19 cellular contexts compared by ENCODE assay signal in the genomic region with DNA sequence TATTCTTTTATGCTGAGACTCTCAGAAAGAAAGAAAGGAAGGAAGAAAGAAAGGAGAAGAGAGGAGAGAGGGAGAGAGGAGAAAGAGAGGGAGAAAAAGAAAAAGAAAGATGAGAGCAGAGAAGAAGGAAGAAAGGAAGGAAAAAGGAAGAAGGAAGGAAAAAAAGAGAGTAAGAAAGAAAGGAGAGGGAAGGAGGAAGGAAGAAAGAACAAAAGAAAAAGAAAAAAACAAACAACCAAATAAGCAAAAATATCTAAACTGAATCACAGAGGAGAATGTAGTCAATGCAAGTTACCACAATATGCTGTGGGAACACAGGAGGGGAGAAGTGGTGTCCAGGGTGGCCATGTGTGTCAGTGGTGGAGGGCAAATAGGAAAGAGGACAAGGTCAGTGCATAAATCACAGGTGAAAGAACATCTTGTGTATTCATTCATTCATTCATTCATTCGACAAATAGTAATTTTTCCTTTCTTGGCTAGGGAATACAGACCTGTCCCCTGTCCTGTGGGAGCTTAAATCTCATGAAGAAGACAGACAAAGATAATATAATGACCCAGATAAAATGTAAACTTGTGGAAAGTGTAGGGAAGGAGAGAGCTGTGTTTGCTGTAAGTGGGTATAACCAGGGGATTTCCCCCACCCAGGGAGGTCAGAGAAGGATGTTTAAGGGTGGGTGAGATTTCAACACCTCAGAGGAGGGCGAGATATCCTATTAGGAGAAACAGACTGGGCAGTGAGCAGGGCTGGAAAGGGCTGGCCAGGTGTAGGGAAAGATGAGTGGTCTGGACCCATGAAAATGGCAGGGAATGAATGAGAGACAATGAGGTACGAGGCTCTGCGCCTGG. TPM values are rescaled to one million over a fixed set of nuclear protein-coding genes. Genes with fewer than 3 reads are reported as not detected.
DNase-seq lines count a peak whose midpoint lies in the region; ATAC-seq and TF ChIP-seq lines count a peak whose summit lies in the region.
"Had no signal": no experiment of that assay in that cellular context is flagged by ENCODE, and none has a peak within 500 bp of the region (broad histone marks: within the 10 kb centered on the region; RNA-seq: fewer than 3 reads in every experiment).

No MANE protein-coding gene starts in this region.

- CTCF ChIA-PET in WTC11 (lab: Charles Lee) = no interaction called here

- no peak for DNase-seq in activated T-cell treated with anti-CD3 and anti-CD28 coated beads, Interleukin-2, amount 50 U/mL, for 72 hours
- no peak for DNase-seq in activated T-cell treated with anti-CD3 and anti-CD28 coated beads, Interleukin-2, amount 50 U/mL, for 24 hours
- DNase-seq in WTC11 (ENCODE audit: low spot score) (no peak), A172 (ENCODE audit: low spot score) (no peak), HPDE6-E6E7 (ENCODE audit: extremely low spot score) (no peak), NCI-H2196 (lab: John Stamatoyannopoulos, UW; ENCODE audit: unreplicated experiment) (no peak)
- DNase-seq: DMS 273 treated with DMSO at 0.1 percent for 48 hours, GDM1, GOT3, HFFc6, NCI-H1048, NCI-H1436 treated with DMSO at 0.1 percent for 48 hours, NCI-H2081, Peyer's patch had no signal

- intact Hi-C loops in dendritic cell treated with granulocyte-macrophage colony-stimulating factor and Interleukin-4, amounts not matched to agents 40 ng/mL and 50 ng/mL, for 4 days (cut with micrococcal nuclease) = no loop called here

- H3K9me3 Mint-ChIP-seq in activated T-cell treated with anti-CD3 and anti-CD28 coated beads, Interleukin-2, amount 50 U/mL, for 72 hours = peaks cover 2 to 3% of the 10 kb centered on the region in 2 donors
- H3K9me3 Mint-ChIP-seq in activated T-cell treated with anti-CD3 and anti-CD28 coated beads, Interleukin-2, amount 50 U/mL, for 24 hours = peaks cover 1% of the 10 kb centered on the region
- peaks cover 11% of the 10 kb centered on the region for H3K9me3 Mint-ChIP-seq in WTC11
- peaks cover 8% of the 10 kb centered on the region for H3K9me3 Mint-ChIP-seq in dendritic cell treated with granulocyte-macrophage colony-stimulating factor and Interleukin-4, amounts not matched to agents 40 ng/mL and 50 ng/mL, for 4 days
- H3K9me3 Mint-ChIP-seq in stimulated activated memory B cell treated with anti-CD40 and anti-IgM and Interleukin-4, amounts not matched to agents 10 μg/mL and 1 μg/mL and 100 μg/mL, for 72 hours = no peaks in the 10 kb centered on the region

- ATAC-seq in activated T-cell treated with anti-CD3 and anti-CD28 coated beads, Interleukin-2, amount 50 U/mL, for 72 hours (replicated peaks in 1 of 2) = no peak
- no peak for ATAC-seq in WTC11
- peak; percentile 42 for ATAC-seq in stimulated activated memory B cell treated with anti-CD40 and anti-IgM and Interleukin-4, amounts not matched to agents 10 μg/mL and 1 μg/mL and 100 μg/mL, for 72 hours
- ATAC-seq: Right ventricle myocardium inferior had no signal

- H3K27ac Mint-ChIP-seq in activated T-cell treated with anti-CD3 and anti-CD28 coated beads, Interleukin-2, amount 50 U/mL, for 72 hours = peak overlapping the region; percentile 25
- no peak overlapping the region for H3K27ac Mint-ChIP-seq in activated T-cell treated with anti-CD3 and anti-CD28 coated beads, Interleukin-2, amount 50 U/mL, for 24 hours
- no peak overlapping the region for H3K27ac Mint-ChIP-seq in WTC11
- H3K27ac Mint-ChIP-seq in dendritic cell treated with granulocyte-macrophage colony-stimulating factor and Interleukin-4, amounts not matched to agents 40 ng/mL and 50 ng/mL, for 4 days = peak overlapping the region; percentile 75
- no peak overlapping the region for H3K27ac Mint-ChIP-seq in stimulated activated memory B cell treated with anti-CD40 and anti-IgM and Interleukin-4, amounts not matched to agents 10 μg/mL and 1 μg/mL and 100 μg/mL, for 72 hours
- H3K27ac Mint-ChIP-seq: HFFc6 had no signal

- peaks cover 30% of the 10 kb centered on the region for H3K4me1 Mint-ChIP-seq in activated T-cell treated with anti-CD3 and anti-CD28 coated beads, Interleukin-2, amount 50 U/mL, for 72 hours (ENCODE audit: low read depth)
- H3K4me1 Mint-ChIP-seq in activated T-cell treated with anti-CD3 and anti-CD28 coated beads, Interleukin-2, amount 50 U/mL, for 24 hours (ENCODE audit: low read depth) = peaks cover 27% of the 10 kb centered on the region
- H3K4me1 Mint-ChIP-seq in WTC11 = 0 out of 2 replicates have a peak, but pooled peaks cover 3% of the 10 kb centered on the region
- H3K4me1 Mint-ChIP-seq in dendritic cell treated with granulocyte-macrophage colony-stimulating factor and Interleukin-4, amounts not matched to agents 40 ng/mL and 50 ng/mL, for 4 days (ENCODE audit: low read depth) = peaks cover 79% of the 10 kb centered on the region
- peaks cover 13% of the 10 kb centered on the region for H3K4me1 Mint-ChIP-seq in stimulated activated memory B cell treated with anti-CD40 and anti-IgM and Interleukin-4, amounts not matched to agents 10 μg/mL and 1 μg/mL and 100 μg/mL, for 72 hours

- POLR2A ChIA-PET in WTC11 (lab: Charles Lee) = no interaction called here

- H3K27me3 Mint-ChIP-seq in activated T-cell treated with anti-CD3 and anti-CD28 coated beads, Interleukin-2, amount 50 U/mL, for 72 hours (ENCODE audit: low read depth) = peaks cover 36% of the 10 kb centered on the region
- peaks cover 49% of the 10 kb centered on the region for H3K27me3 Mint-ChIP-seq in activated T-cell treated with anti-CD3 and anti-CD28 coated beads, Interleukin-2, amount 50 U/mL, for 24 hours
- no peaks in the 10 kb centered on the region for H3K27me3 Mint-ChIP-seq in WTC11 (ENCODE audit: low read depth)
- peaks cover 2% of the 10 kb centered on the region for H3K27me3 Mint-ChIP-seq in dendritic cell treated with granulocyte-macrophage colony-stimulating factor and Interleukin-4, amounts not matched to agents 40 ng/mL and 50 ng/mL, for 4 days
- H3K27me3 Mint-ChIP-seq in stimulated activated memory B cell treated with anti-CD40 and anti-IgM and Interleukin-4, amounts not matched to agents 10 μg/mL and 1 μg/mL and 100 μg/mL, for 72 hours = peaks cover 60% of the 10 kb centered on the region

- H3K36me3 Mint-ChIP-seq in activated T-cell treated with anti-CD3 and anti-CD28 coated beads, Interleukin-2, amount 50 U/mL, for 72 hours (ENCODE audit: insufficient read depth in 2 of 2) = peaks cover 0 to 2% of the 10 kb centered on the region in 2 donors
- H3K36me3 Mint-ChIP-seq in activated T-cell treated with anti-CD3 and anti-CD28 coated beads, Interleukin-2, amount 50 U/mL, for 24 hours (ENCODE audit: low read depth) = no peaks in the 10 kb centered on the region
- no peaks in the 10 kb centered on the region for H3K36me3 Mint-ChIP-seq in WTC11
- no peaks in the 10 kb centered on the region for H3K36me3 Mint-ChIP-seq in dendritic cell treated with granulocyte-macrophage colony-stimulating factor and Interleukin-4, amounts not matched to agents 40 ng/mL and 50 ng/mL, for 4 days (ENCODE audit: low read depth)
- no peaks in the 10 kb centered on the region for H3K36me3 Mint-ChIP-seq in stimulated activated memory B cell treated with anti-CD40 and anti-IgM and Interleukin-4, amounts not matched to agents 10 μg/mL and 1 μg/mL and 100 μg/mL, for 72 hours

- TF ChIP-seq CTCF in WTC11 (IDR thresholded peaks at IDR 0.05) = no peak

- H3K4me3 Mint-ChIP-seq in activated T-cell treated with anti-CD3 and anti-CD28 coated beads, Interleukin-2, amount 50 U/mL, for 72 hours = no peak overlapping the region
- no peak overlapping the region for H3K4me3 Mint-ChIP-seq in activated T-cell treated with anti-CD3 and anti-CD28 coated beads, Interleukin-2, amount 50 U/mL, for 24 hours
- no peak overlapping the region for H3K4me3 Mint-ChIP-seq in WTC11
- no peak overlapping the region for H3K4me3 Mint-ChIP-seq in dendritic cell treated with granulocyte-macrophage colony-stimulating factor and Interleukin-4, amounts not matched to agents 40 ng/mL and 50 ng/mL, for 4 days
- no peak overlapping the region for H3K4me3 Mint-ChIP-seq in stimulated activated memory B cell treated with anti-CD40 and anti-IgM and Interleukin-4, amounts not matched to agents 10 μg/mL and 1 μg/mL and 100 μg/mL, for 72 hours
- H3K4me3 Mint-ChIP-seq: HFFc6 had no signal

TF ChIP-seq in WTC11, 78 proteins besides CTCF, POLR2A, EP300 and RAD21:
- TF ChIP-seq, protein P1, sequence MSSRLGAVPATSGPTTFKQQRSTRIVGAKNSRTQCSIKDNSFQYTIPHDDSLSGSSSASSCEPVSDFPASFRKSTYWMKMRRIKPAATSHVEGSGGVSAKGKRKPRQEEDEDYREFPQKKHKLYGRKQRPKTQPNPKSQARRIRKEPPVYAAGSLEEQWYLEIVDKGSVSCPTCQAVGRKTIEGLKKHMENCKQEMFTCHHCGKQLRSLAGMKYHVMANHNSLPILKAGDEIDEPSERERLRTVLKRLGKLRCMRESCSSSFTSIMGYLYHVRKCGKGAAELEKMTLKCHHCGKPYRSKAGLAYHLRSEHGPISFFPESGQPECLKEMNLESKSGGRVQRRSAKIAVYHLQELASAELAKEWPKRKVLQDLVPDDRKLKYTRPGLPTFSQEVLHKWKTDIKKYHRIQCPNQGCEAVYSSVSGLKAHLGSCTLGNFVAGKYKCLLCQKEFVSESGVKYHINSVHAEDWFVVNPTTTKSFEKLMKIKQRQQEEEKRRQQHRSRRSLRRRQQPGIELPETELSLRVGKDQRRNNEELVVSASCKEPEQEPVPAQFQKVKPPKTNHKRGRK (CRISPR knock-in tag; IDR thresholded peaks at IDR 0.05; ENCODE audit: borderline replicate concordance) = peak; percentile 79; the same call in 1 of the 2 replicates
- TF ChIP-seq TEAD1 (CRISPR knock-in tag; IDR thresholded peaks at IDR 0.05) = no peak
TF ChIP-seq in WTC11: peak in this region for 1.

RNA-seq across cellular contexts. Expression of a gene that starts 50.7 kb away (rescaled TPM):
- 10 to 100 TPM in 1 of 2 donors, 1 to 10 TPM in 1; 8.2 to 11.0 TPM for total RNA-seq in activated T-cell treated with anti-CD3 and anti-CD28 coated beads, Interleukin-2, amount 50 U/mL, for 72 hours
- total RNA-seq in WTC11 (2021) = 0.22 TPM in 1 of 3 replicates, not detected in the others
- total RNA-seq in A172 (2014; rRNA removed; shearing (Covaris generic)) = not detected in 2 replicates
- total RNA-seq: A673, MCF 10A had no signal

Comparison
In these comparisons a context has a peak if more than half of its experiments do, and no peak if none do; other contexts are left out.
1. H3K27ac Mint-ChIP-seq: peak in activated T-cell treated with anti-CD3 and anti-CD28 coated beads, Interleukin-2, amount 50 U/mL, for 72 hours (single experiment) and dendritic cell treated with granulocyte-macrophage colony-stimulating factor and Interleukin-4, amounts not matched to agents 40 ng/mL and 50 ng/mL, for 4 days (single experiment); none in activated T-cell treated with anti-CD3 and anti-CD28 coated beads, Interleukin-2, amount 50 U/mL, for 24 hours (single experiment), WTC11 (single experiment) and stimulated activated memory B cell treated with anti-CD40 and anti-IgM and Interleukin-4, amounts not matched to agents 10 μg/mL and 1 μg/mL and 100 μg/mL, for 72 hours (single experiment).